In the genomic region with DNA sequence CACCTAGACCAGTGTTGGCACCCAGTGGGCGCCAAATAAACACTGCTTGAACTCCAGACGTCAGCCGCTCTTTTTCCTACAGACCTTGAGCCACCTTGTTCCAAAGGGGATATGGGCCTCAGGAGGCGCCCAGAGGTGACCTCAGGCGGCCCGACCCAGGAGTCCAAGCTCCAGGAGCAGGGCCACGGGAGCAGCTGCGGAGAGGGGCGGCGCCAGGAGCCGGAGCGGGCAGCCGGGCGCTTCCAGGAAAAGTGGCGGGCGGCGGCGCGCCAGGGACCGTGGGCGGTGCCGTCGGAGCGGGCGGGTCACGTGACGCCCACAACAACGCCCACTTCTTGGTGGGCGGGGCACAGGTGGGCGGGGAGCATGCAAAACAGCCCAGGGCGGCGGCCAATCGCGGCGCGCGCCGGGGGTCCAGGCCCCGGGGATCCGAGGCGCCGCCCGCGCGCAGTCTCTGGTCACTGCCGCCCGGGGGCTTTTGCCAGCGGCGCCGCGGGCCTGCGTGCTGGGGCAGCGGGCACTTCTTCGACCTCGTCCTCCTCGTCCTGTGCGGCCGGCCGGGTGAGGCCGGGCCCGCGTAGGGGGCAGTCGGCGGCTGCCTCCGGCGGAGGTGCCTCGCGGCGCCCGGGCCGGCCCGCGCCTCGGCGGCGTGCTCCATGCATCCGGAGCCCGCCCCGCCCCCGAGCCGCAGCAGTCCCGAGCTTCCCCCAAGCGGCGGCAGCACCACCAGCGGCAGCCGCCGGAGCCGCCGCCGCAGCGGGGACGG, we compare ENCODE assay signal across 8 cellular contexts. TPM values are rescaled to one million over a fixed set of nuclear protein-coding genes. Genes with fewer than 3 reads are reported as not detected.
DNase-seq lines count a peak whose midpoint lies in the region; ATAC-seq, FAIRE-seq and TF ChIP-seq lines count a peak whose summit lies in the region.

A gene (plus strand): TSS at position 444 of the 766 bp plus-strand sequence.

- 0 out of 2 replicates have a peak within 1 kb of the TSS, but pooled peaks have one; percentile 55 for H2BK12ac ChIP-seq in H1 (ENCODE audit: low read depth, low read length)

- H3K27me3 Mint-ChIP-seq in activated CD8-positive, alpha-beta memory T cell treated with anti-CD3 and anti-CD28 coated beads, Interleukin-2, amount 10 ng/mL, durations not matched to agents 7 days and 5 days, result no peaks in the 10 kb centered on the region

- H3K27ac Mint-ChIP-seq in activated CD8-positive, alpha-beta memory T cell treated with anti-CD3 and anti-CD28 coated beads, Interleukin-2, amount 10 ng/mL, durations not matched to agents 7 days and 5 days, result peak within 1 kb of the TSS; percentile 95

- H3K27ac ChIP-seq in HUES48 (ENCODE audit: low read depth, low read length) (peak within 1 kb of the TSS; percentile 87), H1 (ENCODE audit: low read depth, low read length) (peak within 1 kb of the TSS; percentile 72)

- H3K23ac ChIP-seq in H1 (ENCODE audit: insufficient read length), result no peak within 1 kb of the TSS

- no peak within 1 kb of the TSS for H3K56ac ChIP-seq in H1 (replicated peaks; ENCODE audit: insufficient read length, low read depth, low read length)

- no peak within 1 kb of the TSS for H3K4ac ChIP-seq in H1 (replicated peaks; ENCODE audit: insufficient read length, low read depth, low read length)

- peaks cover 15% of the 10 kb centered on the region for H3K36me3 Mint-ChIP-seq in activated CD8-positive, alpha-beta memory T cell treated with anti-CD3 and anti-CD28 coated beads, Interleukin-2, amount 10 ng/mL, durations not matched to agents 7 days and 5 days

- peak within 1 kb of the TSS; percentile 85 to 91 for H3K4me2 ChIP-seq in H1 (ENCODE audit: insufficient read depth in 1 of 2, low read depth in 2 of 2, low read length in 2 of 2)

- H3K9ac ChIP-seq in HUES48 (ENCODE audit: low read depth, low read length), result peak within 1 kb of the TSS; percentile 61
- peak within 1 kb of the TSS; percentile 97 for H3K9ac ChIP-seq in NT2/D1 (ENCODE audit: insufficient read length, low read depth)
- peak within 1 kb of the TSS; percentile 53 to 79 (median 72); a peak in 6 of 7 replicates for H3K9ac ChIP-seq in H1 (replicated peaks in 1 of 4; ENCODE audit: extremely low read depth in 1 of 4, low read depth in 3 of 4, low read length in 3 of 4)

- H2BK15ac ChIP-seq in H1 (ENCODE audit: low read length), result no peak within 1 kb of the TSS

- H3K4me1 Mint-ChIP-seq in activated CD8-positive, alpha-beta memory T cell treated with anti-CD3 and anti-CD28 coated beads, Interleukin-2, amount 10 ng/mL, durations not matched to agents 7 days and 5 days, result peaks cover 40% of the 10 kb centered on the region

- peak in 1 of 2 experiments; percentile 5; a peak in 1 of 4 replicates for TF ChIP-seq RAD21 in H1 (IDR thresholded peaks at IDR 0.05 in 1 of 2, conservative IDR thresholded peaks at IDR 0.05 in 1 of 2; ENCODE audit: low read depth in 2 of 2, low read length in 2 of 2)

- H3K79me1 ChIP-seq in H1 (ENCODE audit: low read depth, low read length), result peaks cover 17% of the 10 kb centered on the region

- 6% methylated on average over 17 of the region's 92 CpGs; no CpG with 5 or more reads in 1 of the 2 experiments for WGBS in H1 (ENCODE audit: extremely low coverage in 1 of 2, insufficient coverage in 1 of 2, insufficient read length in 1 of 2, insufficient replicate concordance in 2 of 2, low coverage in 1 of 2, low lambda C conversion rate in 2 of 2, missing lambda C conversion rate in 1 of 2), 2 experiments

- H3K18ac ChIP-seq in H1 (ENCODE audit: extremely low read depth, low read length), result no peak within 1 kb of the TSS

- peaks cover 11% of the 10 kb centered on the region; the same call in 1 of the 2 replicates for H3K23me2 ChIP-seq in H1 (ENCODE audit: low read depth, low read length)

- H3K4me1 ChIP-seq in HUES48 (ENCODE audit: control insufficient read depth, insufficient read depth, low read length) (peaks cover 25% of the 10 kb centered on the region), NT2/D1 (ENCODE audit: insufficient read depth, insufficient read length) (peaks cover 12% of the 10 kb centered on the region), H1 (replicated peaks in 1 of 4; ENCODE audit: control insufficient read depth in 3 of 4, insufficient read depth in 4 of 4, low read length in 3 of 4) (peaks cover 10 to 20% (median 14%) of the 10 kb centered on the region in 4 experiments)

- H4K20me1 ChIP-seq in H1 (replicated peaks in 1 of 2; ENCODE audit: control insufficient read depth in 1 of 2, insufficient read depth in 2 of 2, low read length in 2 of 2), result peaks cover 4 to 12% of the 10 kb centered on the region in 2 experiments

- peak within 1 kb of the TSS; percentile 89 for H4K8ac ChIP-seq in H1 (ENCODE audit: extremely low read depth, insufficient read depth, low read length)

- peak; percentile 27 to 53; a peak in 1 of 3 replicates for TF ChIP-seq EP300 in H1 (IDR thresholded peaks at IDR 0.05; ENCODE audit: borderline replicate concordance in 1 of 2, low read depth in 2 of 2, low read length in 2 of 2)

- no peak within 1 kb of the TSS for H2AK5ac ChIP-seq in H1 (ENCODE audit: low read depth, low read length)

- peaks cover 3 to 41% of the 10 kb centered on the region in 2 experiments for H3K79me2 ChIP-seq in H1 (ENCODE audit: control insufficient read depth in 1 of 2, insufficient read depth in 2 of 2, low read length in 2 of 2)

- no peak within 1 kb of the TSS for H2BK120ac ChIP-seq in H1 (replicated peaks; ENCODE audit: low read depth, low read length)

- H3K36me3 ChIP-seq in HUES48 (ENCODE audit: control insufficient read depth, insufficient read depth, low read length), result 0 out of 2 replicates have a peak, but pooled peaks cover 11% of the 10 kb centered on the region
- H3K36me3 ChIP-seq in NT2/D1 (ENCODE audit: insufficient read depth, insufficient read length, low read length), result peaks cover 23% of the 10 kb centered on the region
- H3K36me3 ChIP-seq in H1 (ENCODE audit: control insufficient read depth in 2 of 4, insufficient read depth in 4 of 4, low read length in 3 of 4), result no peaks in the 10 kb centered on the region; a peak in 1 of 8 replicates

- H3K4me3 Mint-ChIP-seq in activated CD8-positive, alpha-beta memory T cell treated with anti-CD3 and anti-CD28 coated beads, Interleukin-2, amount 10 ng/mL, durations not matched to agents 7 days and 5 days, result peak within 1 kb of the TSS; percentile 88

- peak; percentile 55 to 69 for TF ChIP-seq POLR2A in H1 (IDR thresholded peaks at IDR 0.05; ENCODE audit: control extremely low read depth in 1 of 2, low read depth in 2 of 2, low read length in 2 of 2)

- H3K14ac ChIP-seq in H1 (ENCODE audit: insufficient read length), result no peak within 1 kb of the TSS

- H3K9me3 ChIP-seq in HUES48 (ENCODE audit: control insufficient read depth, insufficient read depth, low read length) (no peaks in the 10 kb centered on the region), NT2/D1 (ENCODE audit: insufficient read depth, low read length) (no peaks in the 10 kb centered on the region), H1 (ENCODE audit: insufficient read depth in 2 of 2, low read depth in 1 of 2, low read length in 1 of 2) (no peaks in the 10 kb centered on the region)

- H2BK20ac ChIP-seq in H1 (ENCODE audit: low read length), result no peak within 1 kb of the TSS

- H2AFZ ChIP-seq in H1 (ENCODE audit: low read length), result 0 out of 2 replicates have a peak within 1 kb of the TSS, but pooled peaks have one; percentile 28

- H4K91ac ChIP-seq in H1 (replicated peaks; ENCODE audit: insufficient read length, low read length), result peak within 1 kb of the TSS; percentile 44

- DNase-seq in COR-L47 (lab: John Stamatoyannopoulos, UW) (peak; percentile 87), NT2/D1 (ENCODE audit: low read depth, low spot score) (peak; percentile 95), H1 (ENCODE audit: low read depth in 1 of 2, low spot score in 2 of 2) (peak; percentile 73 to 98), mesenteric fat pad (ENCODE audit: low spot score) (peak; percentile 99)
- peak; percentile 97 for DNase-seq in activated CD8-positive, alpha-beta memory T cell treated with anti-CD3 and anti-CD28 coated beads, Interleukin-2, amount 10 ng/mL, durations not matched to agents 7 days and 5 days
- peak; percentile 92 for DNase-seq in stimulated activated CD8-positive, alpha-beta memory T cell treated with anti-CD3 and anti-CD28 coated beads, Interleukin-15, amount 100 ng/mL, for 1 hour (ENCODE audit: low read depth)

- POLR2A ChIA-PET in H1 (lab: Charles Lee; ENCODE audit: partially characterized antibody), result interaction anchor here (0.8 to 15.7 kb wide), 22 partner anchors 13 to 175 kb away, joined by 3 to 374 read pairs (median 6); a partner anchor contains a TSS

- H3K27me3 ChIP-seq in HUES48 (ENCODE audit: control insufficient read depth, insufficient read depth, low read length) (no peaks in the 10 kb centered on the region), NT2/D1 (ENCODE audit: insufficient read depth, insufficient read length) (no peaks in the 10 kb centered on the region), H1 (replicated peaks in 1 of 4; ENCODE audit: control insufficient read depth in 3 of 4, extremely low read depth in 1 of 4, insufficient read depth in 3 of 4, low read length in 3 of 4) (no peaks in the 10 kb centered on the region)

- peak; percentile 53 for ATAC-seq in GM21367 (IDR thresholded peaks at IDR 0.05; ENCODE audit: unreplicated experiment)
- peak; percentile 80 for ATAC-seq in activated CD8-positive, alpha-beta memory T cell treated with anti-CD3 and anti-CD28 coated beads, Interleukin-2, amount 10 ng/mL, durations not matched to agents 7 days and 5 days

- H3K4me3 ChIP-seq in HUES48 (ENCODE audit: low read depth, low read length) (peak within 1 kb of the TSS; percentile 85), NT2/D1 (ENCODE audit: insufficient read length, low read depth) (peak within 1 kb of the TSS; percentile 92), H1 (ENCODE audit: extremely low read depth in 1 of 4, insufficient read depth in 2 of 4, low read depth in 3 of 4, low read length in 4 of 4) (peak within 1 kb of the TSS; percentile 61 to 93 (median 79))

- CTCF ChIA-PET in activated CD8-positive, alpha-beta memory T cell treated with anti-CD3 and anti-CD28 coated beads, Interleukin-2, amount 10 ng/mL, durations not matched to agents 7 days and 5 days (lab: Charles Lee), result interaction anchor here (1.0 to 6.7 kb wide), 23 partner anchors 10 to 168 kb away, joined by 3 to 111 read pairs (median 11); a partner anchor contains a TSS
- CTCF ChIA-PET in H1 (lab: Charles Lee; ENCODE audit: partially characterized antibody), result interaction anchor here (0.5 to 7.1 kb wide), 27 partner anchors 10 to 186 kb away, joined by 3 to 50 read pairs (median 6); a partner anchor contains a TSS

- H4K5ac ChIP-seq in H1 (ENCODE audit: insufficient read length, low read depth, low read length), result peak within 1 kb of the TSS; percentile 89

- no peaks in the 10 kb centered on the region for H3K9me3 Mint-ChIP-seq in activated CD8-positive, alpha-beta memory T cell treated with anti-CD3 and anti-CD28 coated beads, Interleukin-2, amount 10 ng/mL, durations not matched to agents 7 days and 5 days (ENCODE audit: low read depth)

- no peak for FAIRE-seq in H1 (lab: Jason Lieb, UNC)

- peak within 1 kb of the TSS; percentile 75; the same call in 1 of the 2 replicates for H2BK5ac ChIP-seq in H1 (ENCODE audit: low read depth, low read length)

- peak in 2 of 3 experiments; percentile 8 to 20; a peak in 1 of 4 replicates for TF ChIP-seq CTCF in H1 (IDR thresholded peaks at IDR 0.05; ENCODE audit: control extremely low read depth in 1 of 3, insufficient read depth in 1 of 3, low read depth in 1 of 3, low read length in 3 of 3)

RNA-seq across cellular contexts. Expression of the gene that starts here (rescaled TPM):
- total RNA-seq in activated CD8-positive, alpha-beta memory T cell treated with anti-CD3 and anti-CD28 coated beads, Interleukin-2, amount 10 ng/mL, durations not matched to agents 7 days and 5 days, result 10 to 100 TPM; 53.7 to 61.1 TPM
- 28.4 and 29.9 TPM in 2 replicates for total RNA-seq in H1 (2021; fragmentation: NEBNext Ultra II Directional; extraction: Animal tissue kit (Norgen Biotek cat#: 25700))
- 71.5 and 101 TPM in 2 replicates for polyA plus RNA-seq in H1 (2011; rRNA removed)
- 41.8 TPM for polyA plus RNA-seq in H1 (2011; cell fraction: cytosol; rRNA removed)
- polyA plus RNA-seq in H1 (2011; cell fraction: nucleus; rRNA removed), result 39.3 TPM
- polyA plus RNA-seq in H1 (2012, experiment 1 of 2), result 16.2 to 31.6 TPM (median 27.3 TPM) in 4 replicates
- 24.8 TPM for polyA plus RNA-seq in H1 (2012, experiment 2 of 2)
- 27.2 TPM for polyA plus RNA-seq in H1 (2013, experiment 1 of 2)
- 31.4 TPM for polyA plus RNA-seq in H1 (2013, experiment 2 of 2)
- 21.6 and 29.6 TPM in 2 replicates for polyA minus RNA-seq in H1 (2011; rRNA and poly(A)+ RNA removed)
- 46.5 TPM for polyA minus RNA-seq in H1 (2011; cell fraction: cytosol; rRNA and poly(A)+ RNA removed)
- polyA minus RNA-seq in H1 (2011; cell fraction: nucleus; rRNA and poly(A)+ RNA removed), result 26.7 TPM
- 19.8 TPM for total RNA-seq in mesenteric fat pad

Comparison
In these comparisons a context has a peak if more than half of its experiments do, and no peak if none do; other contexts are left out.
1. Peak in every context shown above with its lines: DNase-seq, ATAC-seq, H3K4me3 ChIP-seq and H3K27ac ChIP-seq.